ENCODE assay signal across 8 cellular contexts in the genomic region with DNA sequence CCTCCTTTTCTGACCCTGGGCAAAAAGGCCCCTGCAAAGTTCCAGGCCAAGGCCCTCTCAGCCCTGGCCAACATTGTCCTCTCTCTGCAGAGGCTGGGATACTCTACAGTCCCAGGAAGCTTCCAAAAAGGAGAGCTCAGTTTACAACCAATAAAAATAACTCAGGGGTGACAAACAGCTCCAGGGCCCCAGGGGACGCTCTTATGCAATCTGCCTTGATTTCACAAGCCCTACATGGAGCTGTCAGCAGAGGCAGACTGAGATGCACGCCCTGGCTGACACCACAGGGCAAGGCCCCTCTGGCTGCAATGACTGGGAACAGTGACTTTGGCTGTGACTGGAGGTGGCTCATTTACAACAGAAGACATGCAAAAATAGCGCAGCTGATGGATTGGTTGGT.
DNase-seq lines count a peak whose midpoint lies in the region; ATAC-seq, FAIRE-seq and TF ChIP-seq lines count a peak whose summit lies in the region.

No MANE protein-coding gene starts in this region.

- DNase-seq in AG04449 (ENCODE audit: low read depth, low spot score): peak; percentile 52
- DNase-seq in HTR-8/SVneo (ENCODE audit: insufficient read length, low spot score): peak; percentile 87
- no peak for DNase-seq in GM12878 (ENCODE audit: low read depth, low spot score)
- DNase-seq in left lung: peak; percentile 67 to 78
- no peak for DNase-seq in activated effector memory CD4-positive, alpha-beta T cell treated with anti-CD3 and anti-CD28 coated beads, Interleukin-2, amount 50 U/mL, for 16 hours
- no peak for DNase-seq in mesothelial cell of epicardium (ENCODE audit: low spot score in 2 of 2, unreplicated experiment in 2 of 2)

- BruUV-seq in GM12878 (replicated peaks; lab: Mats Ljungman, UMichigan): no TSS peak

- TF ChIP-seq RAD21 in GM12878 (IDR thresholded peaks at IDR 0.05; ENCODE audit: insufficient read depth, low read depth, low read length): 0 out of 2 replicates have a peak, but pooled peaks have one; percentile 26

- WGBS in GM12878 (ENCODE audit: insufficient coverage, insufficient replicate concordance, low lambda C conversion rate, missing lambda C conversion rate): 24% methylated on average over 3 of the region's 3 CpGs

- H3K27me3 Mint-ChIP-seq in mesothelial cell of epicardium (ENCODE audit: low read depth): no peaks in the 10 kb centered on the region

- H3K27ac ChIP-seq in GM12878 (ENCODE audit: control insufficient read depth, insufficient read depth) (no peak overlapping the region), left lung (peak overlapping the region in 1 of 2 donors; percentile 15)

- H3K27ac Mint-ChIP-seq in mesothelial cell of epicardium: no peak overlapping the region

- H3K4me1 Mint-ChIP-seq in mesothelial cell of epicardium: peaks cover 25% of the 10 kb centered on the region

- ATAC-seq in GM12878: peak; percentile 34; the same call in 2 of the 3 replicates
- ATAC-seq in left lung: peak; percentile 82
- ATAC-seq in GM19023 (IDR thresholded peaks at IDR 0.05; ENCODE audit: unreplicated experiment): no peak
- no peak for ATAC-seq in HG02870 (IDR thresholded peaks at IDR 0.05; ENCODE audit: unreplicated experiment)

- TF ChIP-seq POLR2A in GM12878 (IDR thresholded peaks at IDR 0.05; ENCODE audit: low read depth, low read length): no peak

- TF ChIP-seq CTCF in AG04449 (IDR thresholded peaks at IDR 0.05; ENCODE audit: insufficient read depth, low read length, missing control alignments): no peak
- no peak for TF ChIP-seq CTCF in GM12878 (IDR thresholded peaks at IDR 0.05 in 2 of 3, conservative IDR thresholded peaks at IDR 0.05 in 1 of 3; ENCODE audit: control insufficient read depth in 2 of 3, extremely low read depth in 1 of 3, insufficient read depth in 1 of 3, low read depth in 3 of 3, low read length in 3 of 3)
- TF ChIP-seq CTCF in left lung (IDR thresholded peaks at IDR 0.05): no peak
- no peak for TF ChIP-seq CTCF in mesothelial cell of epicardium (IDR thresholded peaks at IDR 0.05; ENCODE audit: unreplicated experiment)

- no peak overlapping the region for H3K4me3 ChIP-seq in AG04449 (ENCODE audit: low read depth, low read length)
- no peak overlapping the region for H3K4me3 ChIP-seq in GM12878
- H3K4me3 ChIP-seq in left lung: no peak overlapping the region

- FAIRE-seq in HTR-8/SVneo (lab: Jason Lieb, UNC) (peak; percentile 92), GM12878 (lab: Jason Lieb, UNC) (no peak)

- TF ChIP-seq EP300 in GM12878 (IDR thresholded peaks at IDR 0.05; ENCODE audit: borderline replicate concordance in 1 of 2, control insufficient read depth in 1 of 2, low read depth in 2 of 2, low read length in 2 of 2): no peak

- H3K27me3 ChIP-seq in GM12878 (replicated peaks in 1 of 2; ENCODE audit: control insufficient read depth in 2 of 2, insufficient read depth in 2 of 2, low read length in 1 of 2) (no peaks in the 10 kb centered on the region), left lung (no peaks in the 10 kb centered on the region)

- no peak overlapping the region for H3K4me3 Mint-ChIP-seq in mesothelial cell of epicardium

- RAD21 ChIA-PET in GM12878 (lab: Charles Lee; ENCODE audit: unreplicated experiment): no interaction called here

- H3K9me3 ChIP-seq in GM12878 (replicated peaks; ENCODE audit: control insufficient read depth, insufficient read depth, low read length): peaks cover 3% of the 10 kb centered on the region; the same call in 2 of the 3 replicates
- peaks cover 0 to under 1% of the 10 kb centered on the region in 2 donors for H3K9me3 ChIP-seq in left lung

- H3K4me2 ChIP-seq in GM12878 (ENCODE audit: control insufficient read depth, insufficient read depth): no peak overlapping the region

- H3K36me3 Mint-ChIP-seq in mesothelial cell of epicardium: no peaks in the 10 kb centered on the region

- SMC1A ChIA-PET in GM12878 (lab: Charles Lee; ENCODE audit: uncharacterized antibody, unreplicated experiment): interaction anchor here (0.9 to 1.3 kb wide), 2 partner anchors 153 to 292 kb away, joined by 3 to 4 read pairs; a partner anchor contains a TSS

- H3K4me1 ChIP-seq in GM12878 (ENCODE audit: control insufficient read depth, insufficient read depth, low read length): no peaks in the 10 kb centered on the region; the same call in 1 of the 2 replicates
- peaks cover 0 to 30% of the 10 kb centered on the region in 2 donors for H3K4me1 ChIP-seq in left lung

- CTCF ChIA-PET in AG04449 (lab: Yijun Ruan, JAX): interaction anchor here (0.8 to 1.5 kb wide), 2 partner anchors 8 to 15 kb away, joined by 3 to 4 read pairs; no protein-coding TSS in a partner anchor
- CTCF ChIA-PET in GM12878 (lab: Yijun Ruan, JAX): interaction anchor here (1.2 kb wide), 1 partner anchor 154 kb away, joined by 3 read pairs; no protein-coding TSS in a partner anchor

- no peaks in the 10 kb centered on the region for H3K79me2 ChIP-seq in GM12878 (ENCODE audit: control insufficient read depth, insufficient read depth, low read length)

- no peak overlapping the region for H2AFZ ChIP-seq in GM12878 (ENCODE audit: control insufficient read depth, low read depth, low read length)

- intact Hi-C loops in GM12878 (cut with micrococcal nuclease; ENCODE audit: unreplicated experiment): no loop called here
- intact Hi-C loops in left lung (cut with DNase I): no loop called here

- H3K36me3 ChIP-seq in GM12878 (ENCODE audit: control insufficient read depth in 2 of 2, insufficient read depth in 2 of 2, low read length in 1 of 2) (no peaks in the 10 kb centered on the region), left lung (no peaks in the 10 kb centered on the region)

- in situ Hi-C loops in GM12878 (cut with MboI): no loop called here

- H3K9ac ChIP-seq in GM12878 (ENCODE audit: control insufficient read depth, insufficient read depth, low read length): no peak overlapping the region

- POLR2A ChIA-PET in AG04449 (lab: Yijun Ruan, JAX): interaction anchor here (0.9 kb wide), 1 partner anchor 10 kb away, joined by 3 read pairs; no protein-coding TSS in a partner anchor
- POLR2A ChIA-PET in GM12878 (lab: Charles Lee): no interaction called here

- no peaks in the 10 kb centered on the region for H4K20me1 ChIP-seq in GM12878 (ENCODE audit: control insufficient read depth, insufficient read depth)

- H3K9me3 Mint-ChIP-seq in mesothelial cell of epicardium: no peaks in the 10 kb centered on the region

TF ChIP-seq in GM12878, 131 proteins besides CTCF, POLR2A, EP300 and RAD21:
- TF ChIP-seq SMC3 (IDR thresholded peaks at IDR 0.05; ENCODE audit: borderline replicate concordance, low read length): peak; percentile 17; the same call in 1 of the 2 replicates
- no peak for TF ChIP-seq BCL11A (IDR thresholded peaks at IDR 0.05; ENCODE audit: low read depth, low read length)
- no peak for TF ChIP-seq RFX5 (IDR thresholded peaks at IDR 0.05; ENCODE audit: low read depth, low read length)
- TF ChIP-seq, protein P1, sequence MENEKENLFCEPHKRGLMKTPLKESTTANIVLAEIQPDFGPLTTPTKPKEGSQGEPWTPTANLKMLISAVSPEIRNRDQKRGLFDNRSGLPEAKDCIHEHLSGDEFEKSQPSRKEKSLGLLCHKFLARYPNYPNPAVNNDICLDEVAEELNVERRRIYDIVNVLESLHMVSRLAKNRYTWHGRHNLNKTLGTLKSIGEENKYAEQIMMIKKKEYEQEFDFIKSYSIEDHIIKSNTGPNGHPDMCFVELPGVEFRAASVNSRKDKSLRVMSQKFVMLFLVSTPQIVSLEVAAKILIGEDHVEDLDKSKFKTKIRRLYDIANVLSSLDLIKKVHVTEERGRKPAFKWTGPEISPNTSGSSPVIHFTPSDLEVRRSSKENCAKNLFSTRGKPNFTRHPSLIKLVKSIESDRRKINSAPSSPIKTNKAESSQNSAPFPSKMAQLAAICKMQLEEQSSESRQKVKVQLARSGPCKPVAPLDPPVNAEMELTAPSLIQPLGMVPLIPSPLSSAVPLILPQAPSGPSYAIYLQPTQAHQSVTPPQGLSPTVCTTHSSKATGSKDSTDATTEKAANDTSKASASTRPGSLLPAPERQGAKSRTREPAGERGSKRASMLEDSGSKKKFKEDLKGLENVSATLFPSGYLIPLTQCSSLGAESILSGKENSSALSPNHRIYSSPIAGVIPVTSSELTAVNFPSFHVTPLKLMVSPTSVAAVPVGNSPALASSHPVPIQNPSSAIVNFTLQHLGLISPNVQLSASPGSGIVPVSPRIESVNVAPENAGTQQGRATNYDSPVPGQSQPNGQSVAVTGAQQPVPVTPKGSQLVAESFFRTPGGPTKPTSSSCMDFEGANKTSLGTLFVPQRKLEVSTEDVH (IDR thresholded peaks at IDR 0.05; ENCODE audit: low read depth, partially characterized antibody): no peak
- TF ChIP-seq WRNIP1 (IDR thresholded peaks at IDR 0.05; ENCODE audit: borderline replicate concordance, low read depth, low read length): no peak
- no peak; the same call in 1 of the 2 replicates for TF ChIP-seq RUNX3 (IDR thresholded peaks at IDR 0.05; ENCODE audit: low read length)
- TF ChIP-seq, protein P2, sequence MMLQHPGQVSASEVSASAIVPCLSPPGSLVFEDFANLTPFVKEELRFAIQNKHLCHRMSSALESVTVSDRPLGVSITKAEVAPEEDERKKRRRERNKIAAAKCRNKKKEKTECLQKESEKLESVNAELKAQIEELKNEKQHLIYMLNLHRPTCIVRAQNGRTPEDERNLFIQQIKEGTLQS (IDR thresholded peaks at IDR 0.05; ENCODE audit: borderline replicate concordance, extremely low read depth, low read depth, low read length): no peak

Comparison
In these comparisons a context has a peak if more than half of its experiments do, and no peak if none do; other contexts are left out.
1. DNase-seq: peak in AG04449 (single experiment), HTR-8/SVneo (single experiment) and left lung (2 of 2); none in GM12878 (single experiment), activated effector memory CD4-positive, alpha-beta T cell treated with anti-CD3 and anti-CD28 coated beads, Interleukin-2, amount 50 U/mL, for 16 hours (single experiment) and mesothelial cell of epicardium (0 of 2).
2. ATAC-seq: peak in GM12878 (single experiment) and left lung (single experiment); none in GM19023 (single experiment) and HG02870 (single experiment).